Comparison of ENCODE assay signal across 16 cellular contexts in the genomic region with DNA sequence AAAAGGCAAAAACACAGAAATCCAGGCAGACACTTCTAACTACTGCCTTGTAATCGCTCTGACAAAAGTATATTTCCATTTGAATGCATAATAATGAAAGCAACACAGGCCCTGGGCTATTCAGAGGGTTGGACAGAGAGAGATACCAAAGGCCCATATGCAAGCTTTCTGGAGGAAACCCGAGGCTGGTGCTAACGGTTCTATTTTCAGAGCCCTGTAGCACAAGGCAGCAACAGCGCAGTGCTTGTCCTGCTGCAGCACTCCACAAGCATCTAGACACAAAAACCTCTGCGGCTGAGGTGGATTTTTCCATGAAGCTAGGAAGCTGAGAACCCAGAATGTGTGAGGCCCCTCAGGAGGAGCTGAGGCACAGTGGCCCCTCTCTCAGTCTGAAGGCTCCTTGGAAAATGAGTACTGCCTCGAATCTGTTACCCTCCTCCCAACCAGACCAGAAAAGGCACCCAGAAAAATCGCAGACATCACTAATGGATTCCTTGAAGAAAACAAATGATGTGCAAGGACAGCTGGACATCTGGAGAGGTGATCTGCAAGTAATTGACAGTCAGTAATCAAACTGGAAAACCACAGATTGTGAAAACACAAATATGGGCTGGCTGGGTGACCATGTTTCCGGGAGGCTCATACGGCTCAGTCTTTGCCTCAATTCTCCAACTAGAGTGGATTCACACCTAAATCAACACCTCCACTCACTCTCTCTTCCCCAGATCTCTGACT. TPM values are rescaled to one million over a fixed set of nuclear protein-coding genes. Genes with fewer than 3 reads are reported as not detected.
DNase-seq lines count a peak whose midpoint lies in the region; ATAC-seq, FAIRE-seq and TF ChIP-seq lines count a peak whose summit lies in the region.
"Had no signal": no experiment of that assay in that cellular context is flagged by ENCODE, and none has a peak within 500 bp of the region (broad histone marks: within the 10 kb centered on the region; RNA-seq: fewer than 3 reads in every experiment).

No MANE protein-coding gene starts in this region.

- peak; percentile 40 for FAIRE-seq in bronchial epithelial cell (lab: Jason Lieb, UNC)
- FAIRE-seq: endothelial cell of umbilical vein, RCC 7860 had no signal

- no peaks in the 10 kb centered on the region for H3K9me3 ChIP-seq in HAP-1
- no peaks in the 10 kb centered on the region for H3K9me3 ChIP-seq in right atrium auricular region
- H3K9me3 ChIP-seq in psoas muscle, result no peaks in the 10 kb centered on the region
- H3K9me3 ChIP-seq: BE2C, body of pancreas had no signal

- in situ Hi-C loops in HAP-1 (cut with MboI; ENCODE audit: low sequenced_read_pairs), result no loop called here

- peaks cover 28% of the 10 kb centered on the region for H3K4me1 ChIP-seq in HAP-1
- H3K4me1 ChIP-seq in right atrium auricular region, result peaks cover 0 to 34% of the 10 kb centered on the region in 2 donors
- H3K4me1 ChIP-seq in psoas muscle, result no peaks in the 10 kb centered on the region
- H3K4me1 ChIP-seq: BE2C had no signal

- WGBS in psoas muscle, 3 donors, result 48 to 59% (median 56%) methylated on average over 9 of the region's 9 CpGs

- TF ChIP-seq CTCF in bronchial epithelial cell (IDR thresholded peaks at IDR 0.05; ENCODE audit: insufficient read depth, low read length, severe bottlenecking) (no peak), right atrium auricular region (IDR thresholded peaks at IDR 0.05) (no peak), psoas muscle (IDR thresholded peaks at IDR 0.05) (no peak)

- peak; percentile 79 to 87 (median 81) for ATAC-seq in psoas muscle
- ATAC-seq in HG02623 (IDR thresholded peaks at IDR 0.05; ENCODE audit: unreplicated experiment), result no peak
- no peak for ATAC-seq in HG02588 (IDR thresholded peaks at IDR 0.05; ENCODE audit: unreplicated experiment)
- ATAC-seq: body of pancreas had no signal

- intact Hi-C loops in psoas muscle (cut with DNase I), result loop anchor here in 1 of 2 donors (10.0 kb wide), 1 partner anchor 51 kb away; a partner anchor contains a TSS

- H3K4me3 ChIP-seq in HAP-1 (no peak overlapping the region), bronchial epithelial cell (ENCODE audit: low read depth, low read length) (no peak overlapping the region), right atrium auricular region (no peak overlapping the region), psoas muscle (no peak overlapping the region)
- H3K4me3 ChIP-seq: body of pancreas had no signal

- H3K36me3 ChIP-seq in HAP-1 (replicated peaks) (no peaks in the 10 kb centered on the region), bronchial epithelial cell (ENCODE audit: control insufficient read depth, insufficient read depth, low read length) (no peaks in the 10 kb centered on the region), right atrium auricular region (no peaks in the 10 kb centered on the region), psoas muscle (ENCODE audit: insufficient read depth in 1 of 2, low read depth in 1 of 2) (no peaks in the 10 kb centered on the region)
- H3K36me3 ChIP-seq: BE2C had no signal

- no peaks in the 10 kb centered on the region for H3K27me3 ChIP-seq in HAP-1 (ENCODE audit: low read depth)
- no peaks in the 10 kb centered on the region for H3K27me3 ChIP-seq in bronchial epithelial cell (ENCODE audit: control insufficient read depth, insufficient read depth, low read length)
- no peaks in the 10 kb centered on the region for H3K27me3 ChIP-seq in right atrium auricular region
- H3K27me3 ChIP-seq in psoas muscle (ENCODE audit: insufficient read depth in 3 of 3, low read length in 2 of 3), result no peaks in the 10 kb centered on the region
- H3K27me3 ChIP-seq: BE2C, body of pancreas had no signal

- H3K27ac ChIP-seq in right atrium auricular region (peak overlapping the region; percentile 22 to 45), psoas muscle (peak overlapping the region; percentile 56)
- H3K27ac ChIP-seq: body of pancreas had no signal

- DNase-seq in HAP-1 (ENCODE audit: low spot score in 2 of 2) (peak; percentile 72 to 91), bronchial epithelial cell (ENCODE audit: low read depth) (no peak), right atrium auricular region (ENCODE audit: low spot score) (no peak), psoas muscle (no peak), SIG-M5 (lab: John Stamatoyannopoulos, UW) (no peak)
- no peak for DNase-seq in activated naive CD4-positive, alpha-beta T cell (lab: John Stamatoyannopoulos, UW)
- DNase-seq: activated CD4-positive, alpha-beta T cell treated with anti-CD3 and anti-CD28 coated beads, Interleukin-2, amount 50 U/mL, for 1 hour; BE2C; body of pancreas; DMS79; NCI-H1417 had no signal

RNA-seq across cellular contexts. Expression of a gene that starts 54.0 kb away (rescaled TPM):
- 0.13 TPM in 1 of 2 replicates, not detected in the other for total RNA-seq in bronchial epithelial cell
- 1 to 10 TPM; 4.2 to 4.9 TPM for total RNA-seq in right atrium auricular region
- 10 to 100 TPM in 1 of 4 donors, 1 to 10 TPM in 3; 2.1 to 15.5 (median 6.4) TPM for total RNA-seq in psoas muscle
- polyA plus RNA-seq in psoas muscle, result 1 to 10 TPM in 2 of 3 donors, under 1 TPM in 1; 0.83 to 1.9 (median 1.4) TPM
- total RNA-seq: endothelial cell of umbilical vein had no signal
- polyA plus RNA-seq: IgD-negative memory B cell had no signal

Comparison
In these comparisons a context has a peak if more than half of its experiments do, and no peak if none do; other contexts are left out.
1. DNase-seq: peak in HAP-1 (2 of 2); none in bronchial epithelial cell (single experiment), right atrium auricular region (single experiment), psoas muscle (0 of 2), SIG-M5 (single experiment) and activated naive CD4-positive, alpha-beta T cell (0 of 4).
2. ATAC-seq: peak in psoas muscle (4 of 4); none in HG02623 (single experiment) and HG02588 (single experiment).